Comparison of ENCODE assay signal across 23 cellular contexts in the genomic region with DNA sequence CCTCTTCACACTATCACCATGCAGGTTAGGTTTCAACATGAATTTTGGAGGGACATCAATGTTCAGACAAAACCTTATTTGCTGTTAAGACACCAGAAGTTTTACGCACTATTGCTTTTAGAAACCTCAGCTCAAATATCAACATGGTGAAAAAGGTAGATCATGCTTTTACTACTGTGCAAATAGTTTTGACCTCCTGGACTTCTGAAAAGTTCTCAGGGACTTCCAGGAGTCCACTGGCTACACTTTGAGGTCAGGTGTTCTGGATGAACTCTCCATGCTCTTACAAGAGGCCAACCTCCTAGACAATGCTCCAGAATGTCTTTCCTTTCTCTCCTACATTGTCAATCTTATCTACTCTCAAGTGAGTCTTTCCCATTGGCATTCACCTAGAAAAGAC. TPM values are rescaled to one million over a fixed set of nuclear protein-coding genes. Genes with fewer than 3 reads are reported as not detected.
A peak's percentile ranks its signal among the peaks of the same experiment; 100 is the strongest.
DNase-seq lines count a peak whose midpoint lies in the region; ATAC-seq, FAIRE-seq and TF ChIP-seq lines count a peak whose summit lies in the region.
"Had no signal": no experiment of that assay in that cellular context is flagged by ENCODE, and none has a peak within 500 bp of the region (broad histone marks: within the 10 kb centered on the region; RNA-seq: fewer than 3 reads in every experiment).

No MANE protein-coding gene starts in this region.

- no peak overlapping the region for H2AFZ ChIP-seq in HepG2 (ENCODE audit: low read length)

- H3K36me3 ChIP-seq in HepG2 (replicated peaks in 1 of 2; ENCODE audit: control insufficient read depth in 1 of 2, insufficient read depth in 2 of 2, low read length in 2 of 2) (peaks cover 1 to 31% of the 10 kb centered on the region in 2 experiments; a peak in 4 of 5 replicates), right lobe of liver (peaks cover 0 to 9% (median 0%) of the 10 kb centered on the region in 4 donors)

- peaks cover 22% of the 10 kb centered on the region for H3K4me1 ChIP-seq in HepG2 (ENCODE audit: insufficient read depth, low read length)
- peaks cover 0 to 42% (median 9%) of the 10 kb centered on the region in 4 donors for H3K4me1 ChIP-seq in right lobe of liver
- H3K4me1 ChIP-seq: BLaER1 treated with 17β-estradiol and CSF1 and Interleukin-3, amounts not matched to agents 10 nM and 100 nM; Caco-2 had no signal

- H4K20me1 ChIP-seq in HepG2 (ENCODE audit: insufficient read depth, low read length): 0 out of 2 replicates have a peak, but pooled peaks cover 5% of the 10 kb centered on the region

- DNase-seq in GM12892 (ENCODE audit: insufficient read length): no peak
- peak; percentile 6 for DNase-seq in epithelial cell of proximal tubule (ENCODE audit: low read depth)
- DNase-seq in HepG2 (ENCODE audit: low spot score): peak; percentile 16
- DNase-seq in right lobe of liver: peak in 1 of 3 donors; percentile 51
- no peak for DNase-seq in NCI-H446 treated with DMSO at 0.1 percent for 48 hours (lab: John Stamatoyannopoulos, UW)
- no peak for DNase-seq in activated naive CD4-positive, alpha-beta T cell treated with anti-CD3 and anti-CD28 coated beads, Interleukin-2, amount 50 U/mL, for 16 hours
- no peak for DNase-seq in stimulated activated CD4-positive, alpha-beta T cell treated with anti-CD3 and anti-CD28 coated beads, Interleukin-2, amount 100 ng/mL, for 48 hours
- DNase-seq: AML-193; Caco-2; Calu3; CD4-positive, alpha-beta T cell; CD8-positive, alpha-beta T cell; DMS79 treated with DMSO at 0.1 percent for 48 hours; GF-D8 had no signal

- CTCF ChIA-PET in HepG2 (lab: Yijun Ruan, JAX; ENCODE audit: low intra/inter-chr PET ratio, low total read pairs): no interaction called here

- FAIRE-seq in GM12892 (lab: Jason Lieb, UNC) (peak; percentile 5), HepG2 (lab: Jason Lieb, UNC) (peak; percentile 39)
- FAIRE-seq: A549, D721Med, G401.6, GM12891, GM18507 had no signal

- H3K27me3 ChIP-seq in HepG2 (ENCODE audit: control insufficient read depth in 1 of 2, insufficient read depth in 2 of 2, low read length in 2 of 2): no peaks in the 10 kb centered on the region
- no peaks in the 10 kb centered on the region for H3K27me3 ChIP-seq in right lobe of liver
- H3K27me3 ChIP-seq: BLaER1 treated with 17β-estradiol and CSF1 and Interleukin-3, amounts not matched to agents 10 nM and 100 nM had no signal

- TF ChIP-seq POLR2A in GM12892 (IDR thresholded peaks at IDR 0.05; ENCODE audit: low read depth, low read length) (no peak), HepG2 (IDR thresholded peaks at IDR 0.05; ENCODE audit: insufficient read depth in 1 of 2, low read depth in 2 of 2, low read length in 2 of 2) (no peak), right lobe of liver (IDR thresholded peaks at IDR 0.05) (no peak)

- POLR2A ChIA-PET in HepG2 (lab: Yijun Ruan, JAX): no interaction called here

- TF ChIP-seq CTCF in epithelial cell of proximal tubule (conservative IDR thresholded peaks at IDR 0.05; ENCODE audit: low read depth, low read length) (no peak), HepG2 (CRISPR knock-in tag; IDR thresholded peaks at IDR 0.05) (no peak), right lobe of liver (IDR thresholded peaks at IDR 0.05) (no peak)

- 92% methylated on average over 1 of the region's 1 CpG for WGBS in HepG2 (ENCODE audit: low lambda C conversion rate)
- WGBS in right lobe of liver (ENCODE audit: insufficient coverage, low coverage, low lambda C conversion rate, missing lambda C conversion rate): 32% methylated on average over 1 of the region's 1 CpG

- H3K27ac ChIP-seq in HepG2 (ENCODE audit: extremely low read length, insufficient read depth, low read length) (no peak overlapping the region), right lobe of liver (peak overlapping the region in 1 of 3 donors; percentile 42)
- H3K27ac ChIP-seq: 22Rv1; A549; BLaER1 treated with 17β-estradiol and CSF1 and Interleukin-3, amounts not matched to agents 10 nM and 100 nM; C4-2B had no signal

- no TSS peak for BruUV-seq in HepG2 (replicated peaks; lab: Mats Ljungman, UMichigan)

- peaks cover 49% of the 10 kb centered on the region for H3K79me2 ChIP-seq in HepG2 (ENCODE audit: insufficient read depth, low read length)

- no peak for TF ChIP-seq RAD21 in HepG2 (CRISPR knock-in tag; IDR thresholded peaks at IDR 0.05)

- TF ChIP-seq EP300 in HepG2 (IDR thresholded peaks at IDR 0.05; ENCODE audit: low read depth in 2 of 2, low read length in 2 of 2) (no peak), HepG2 (CRISPR knock-in tag; IDR thresholded peaks at IDR 0.05; ENCODE audit: borderline replicate concordance) (no peak)

- H3K4me3 ChIP-seq in epithelial cell of proximal tubule (ENCODE audit: low read depth, low read length) (no peak overlapping the region), HepG2 (replicated peaks in 1 of 3; ENCODE audit: insufficient read depth in 1 of 3, low read depth in 2 of 3, low read length in 3 of 3) (no peak overlapping the region), right lobe of liver (no peak overlapping the region)
- H3K4me3 ChIP-seq: A549; BLaER1 treated with 17β-estradiol and CSF1 and Interleukin-3, amounts not matched to agents 10 nM and 100 nM had no signal

- H3K4me2 ChIP-seq in HepG2 (ENCODE audit: low read depth, low read length): no peak overlapping the region
- H3K4me2 ChIP-seq: A549; BLaER1 treated with 17β-estradiol and CSF1 and Interleukin-3, amounts not matched to agents 10 nM and 100 nM had no signal

- H3K9ac ChIP-seq in HepG2 (ENCODE audit: insufficient read depth, low read depth, low read length): no peak overlapping the region
- H3K9ac ChIP-seq: BLaER1 treated with 17β-estradiol and CSF1 and Interleukin-3, amounts not matched to agents 10 nM and 100 nM had no signal

- intact Hi-C loops in HepG2 (cut with micrococcal nuclease; ENCODE audit: unreplicated experiment): no loop called here
- intact Hi-C loops in right lobe of liver (cut with DNase I): no loop called here

- in situ Hi-C loops in HepG2 (cut with HindIII; ENCODE audit: extremely low pct_ligation_motif_present, low pct_unique_long_range_greater_than_20kb): no loop called here

- ATAC-seq in HepG2: peak; percentile 48; the same call in 1 of the 3 replicates
- peak; percentile 84 to 91 (median 88) for ATAC-seq in right lobe of liver
- ATAC-seq in GM18858 (IDR thresholded peaks at IDR 0.05; ENCODE audit: unreplicated experiment): no peak
- ATAC-seq: A549; CD8-positive, alpha-beta T cell had no signal

- H3K9me3 ChIP-seq in HepG2 (ENCODE audit: low read length): no peaks in the 10 kb centered on the region
- no peaks in the 10 kb centered on the region for H3K9me3 ChIP-seq in right lobe of liver
- H3K9me3 ChIP-seq: A549; BLaER1 treated with 17β-estradiol and CSF1 and Interleukin-3, amounts not matched to agents 10 nM and 100 nM; Caco-2 had no signal

TF ChIP-seq in HepG2, 621 proteins besides CTCF, POLR2A, EP300 and RAD21:
- no peak for TF ChIP-seq TCF12 (IDR thresholded peaks at IDR 0.05)
- no peak for TF ChIP-seq TCF12 (CRISPR knock-in tag; IDR thresholded peaks at IDR 0.05)
- TF ChIP-seq RARA (CRISPR knock-in tag; IDR thresholded peaks at IDR 0.05): peak; percentile 42
- TF ChIP-seq BCL6 (CRISPR knock-in tag; IDR thresholded peaks at IDR 0.05): 0 out of 2 replicates have a peak, but pooled peaks have one; percentile 27
- TF ChIP-seq, protein P1, sequence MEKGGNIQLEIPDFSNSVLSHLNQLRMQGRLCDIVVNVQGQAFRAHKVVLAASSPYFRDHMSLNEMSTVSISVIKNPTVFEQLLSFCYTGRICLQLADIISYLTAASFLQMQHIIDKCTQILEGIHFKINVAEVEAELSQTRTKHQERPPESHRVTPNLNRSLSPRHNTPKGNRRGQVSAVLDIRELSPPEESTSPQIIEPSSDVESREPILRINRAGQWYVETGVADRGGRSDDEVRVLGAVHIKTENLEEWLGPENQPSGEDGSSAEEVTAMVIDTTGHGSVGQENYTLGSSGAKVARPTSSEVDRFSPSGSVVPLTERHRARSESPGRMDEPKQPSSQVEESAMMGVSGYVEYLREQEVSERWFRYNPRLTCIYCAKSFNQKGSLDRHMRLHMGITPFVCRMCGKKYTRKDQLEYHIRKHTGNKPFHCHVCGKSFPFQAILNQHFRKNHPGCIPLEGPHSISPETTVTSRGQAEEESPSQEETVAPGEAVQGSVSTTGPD (CRISPR knock-in tag; IDR thresholded peaks at IDR 0.05): no peak
- TF ChIP-seq ZC3H13 (CRISPR knock-in tag; IDR thresholded peaks at IDR 0.05): no peak
- TF ChIP-seq PCBP1 (IDR thresholded peaks at IDR 0.05; ENCODE audit: borderline replicate concordance, low read depth, low read length): no peak
- TF ChIP-seq ZNF326 (CRISPR knock-in tag; IDR thresholded peaks at IDR 0.05; ENCODE audit: borderline replicate concordance): no peak
- TF ChIP-seq ZNF292 (CRISPR knock-in tag; IDR thresholded peaks at IDR 0.05; ENCODE audit: borderline replicate concordance, low read depth): no peak

RNA-seq across cellular contexts. Expression of gene SLC25A13, which starts 55.9 kb away (rescaled TPM):
- polyA plus RNA-seq in GM12892 (2012; ENCODE audit: missing spikeins): 16.4 TPM
- total RNA-seq in epithelial cell of proximal tubule (45.4 and 51.3 TPM in 2 replicates), HepG2 (2016; rRNA removed; fragmentation: Illumina TruSeq; extraction: Trizol) (84.9 and 112 TPM in 2 replicates), right lobe of liver (100 to 1,000 TPM in 2 of 6 experiments, 10 to 100 TPM in 4; 54.5 to 110 (median 83.0) TPM)
- total RNA-seq in HepG2 (2016; cell fraction: cytosol; rRNA removed; fragmentation: Illumina TruSeq; extraction: Trizol; ENCODE audit: low read depth): 42.8 and 48.3 TPM in 2 replicates
- total RNA-seq in HepG2 (2016; cell fraction: insoluble cytoplasmic fraction; rRNA removed; fragmentation: Illumina TruSeq; extraction: Trizol): 87.2 and 111 TPM in 2 replicates
- 55.1 and 60.6 TPM in 2 replicates for total RNA-seq in HepG2 (2016; cell fraction: membrane; rRNA removed; fragmentation: Illumina TruSeq; extraction: Trizol)
- 73.7 and 78.0 TPM in 2 replicates for total RNA-seq in HepG2 (2016; cell fraction: nucleus; rRNA removed; fragmentation: Illumina TruSeq; extraction: Trizol)
- 32.7 and 36.2 TPM in 2 replicates for polyA plus RNA-seq in HepG2 (2011; rRNA removed)
- 18.3 and 29.4 TPM in 2 replicates for polyA plus RNA-seq in HepG2 (2011; cell fraction: cytosol; rRNA removed)
- 32.1 and 35.6 TPM in 2 replicates for polyA plus RNA-seq in HepG2 (2011; cell fraction: nucleus; rRNA removed)
- 40.3 and 51.0 TPM in 2 replicates for polyA plus RNA-seq in HepG2 (2012)
- polyA plus RNA-seq in HepG2 (2016; cell fraction: cytosol; fragmentation: Illumina TruSeq; extraction: Trizol; ENCODE audit: low read depth): 14.6 and 15.8 TPM in 2 replicates
- 94.2 and 94.4 TPM in 2 replicates for polyA plus RNA-seq in HepG2 (2016; cell fraction: insoluble cytoplasmic fraction; fragmentation: Illumina TruSeq; extraction: Trizol; ENCODE audit: low read depth)
- polyA plus RNA-seq in HepG2 (2016; cell fraction: membrane; fragmentation: Illumina TruSeq; extraction: Trizol; ENCODE audit: low read depth): 28.0 and 33.7 TPM in 2 replicates
- 68.9 and 70.7 TPM in 2 replicates for polyA plus RNA-seq in HepG2 (2016; cell fraction: nucleus; fragmentation: Illumina TruSeq; extraction: Trizol; ENCODE audit: insufficient read depth, low read depth)
- 25.8 and 44.3 TPM in 2 replicates for polyA minus RNA-seq in HepG2 (2011; rRNA and poly(A)+ RNA removed; ENCODE audit: low replicate concordance)
- polyA minus RNA-seq in HepG2 (2011; cell fraction: cytosol; rRNA and poly(A)+ RNA removed): 36.7 and 39.4 TPM in 2 replicates
- 71.4 and 83.4 TPM in 2 replicates for polyA minus RNA-seq in HepG2 (2011; cell fraction: nucleus; rRNA and poly(A)+ RNA removed)

Comparison
In these comparisons a context has a peak if more than half of its experiments do, and no peak if none do; other contexts are left out.
1. DNase-seq: peak in epithelial cell of proximal tubule (single experiment) and HepG2 (single experiment); none in GM12892 (single experiment), NCI-H446 treated with DMSO at 0.1 percent for 48 hours (single experiment), activated naive CD4-positive, alpha-beta T cell treated with anti-CD3 and anti-CD28 coated beads, Interleukin-2, amount 50 U/mL, for 16 hours (single experiment) and stimulated activated CD4-positive, alpha-beta T cell treated with anti-CD3 and anti-CD28 coated beads, Interleukin-2, amount 100 ng/mL, for 48 hours (0 of 2).